In the genomic region with DNA sequence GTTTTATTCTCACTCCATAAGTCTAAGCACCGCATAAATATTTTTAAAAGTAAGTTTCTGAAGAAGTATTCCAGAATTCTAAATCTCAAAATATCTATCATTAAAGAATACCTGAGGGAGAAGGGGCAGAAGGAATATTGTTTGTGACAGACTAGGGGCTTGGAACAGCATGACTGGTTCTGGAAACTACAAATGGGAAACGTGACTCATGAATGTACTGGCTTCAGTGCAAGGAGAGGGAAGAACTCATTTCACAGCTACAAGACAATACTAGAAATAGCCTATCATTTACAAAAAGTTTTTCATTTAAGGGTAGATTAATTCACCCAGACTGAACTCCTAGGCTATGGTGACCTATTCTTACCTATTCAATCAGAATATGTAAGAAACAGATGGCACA, we compare ENCODE assay signal across 24 cellular contexts.
"Had no signal": no experiment of that assay in that cellular context is flagged by ENCODE, and none has a peak within 500 bp of the region (broad histone marks: within the 10 kb centered on the region; RNA-seq: fewer than 3 reads in every experiment).

No MANE protein-coding gene starts in this region.

- H3K36me3 Mint-ChIP-seq: mesothelial cell of epicardium, natural killer cell had no signal

- H3K4me3 ChIP-seq: colonic mucosa, left lung, lung, prostate gland, spleen, thoracic aorta, upper lobe of right lung had no signal

- H3K27me3 ChIP-seq: brain microvascular endothelial cell, colonic mucosa, foreskin keratinocyte, left lung, spleen, upper lobe of right lung had no signal

- H3K27me3 Mint-ChIP-seq: activated CD4-positive, alpha-beta memory T cell treated with anti-CD3 and anti-CD28 coated beads, Interleukin-2, amount 10 ng/mL, durations not matched to agents 7 days and 5 days; activated CD4-positive, alpha-beta T cell treated with anti-CD3 and anti-CD28 coated beads, Interleukin-2, amount 10 ng/mL, durations not matched to agents 24 days and 14 days; activated naive CD8-positive, alpha-beta T cell treated with anti-CD3 and anti-CD28 coated beads, Interleukin-2, amount 50 U/mL, for 24 hours; central memory CD8-positive, alpha-beta T cell had no signal

- H3K9me3 ChIP-seq: colonic mucosa, prostate gland, thoracic aorta had no signal

- H3K27ac Mint-ChIP-seq: activated CD4-positive, alpha-beta memory T cell treated with anti-CD3 and anti-CD28 coated beads, Interleukin-2, amount 10 ng/mL, durations not matched to agents 7 days and 5 days; activated CD4-positive, alpha-beta T cell treated with anti-CD3 and anti-CD28 coated beads, Interleukin-2, amount 10 ng/mL, durations not matched to agents 24 days and 14 days; activated naive CD8-positive, alpha-beta T cell treated with anti-CD3 and anti-CD28 coated beads, Interleukin-2, amount 50 U/mL, for 24 hours; activated T-helper 1 cell treated with anti-CD3 and anti-CD28 coated beads, Interleukin-12 subunit alpha, Interleukin-12 subunit beta, Interleukin-2, Interleukin-4 antibody, amounts not matched to agents 30 ng/mL and 10 ng/mL and 1 ng/mL, durations not matched to agents 14 hours and 24 hours and 36 hours; mesothelial cell of epicardium; natural killer cell had no signal

- H3K4me1 Mint-ChIP-seq: activated CD4-positive, alpha-beta memory T cell treated with anti-CD3 and anti-CD28 coated beads, Interleukin-2, amount 10 ng/mL, durations not matched to agents 7 days and 5 days; activated CD4-positive, alpha-beta T cell treated with anti-CD3 and anti-CD28 coated beads, Interleukin-2, amount 10 ng/mL, durations not matched to agents 24 days and 14 days; activated naive CD8-positive, alpha-beta T cell treated with anti-CD3 and anti-CD28 coated beads, Interleukin-2, amount 50 U/mL, for 24 hours; central memory CD8-positive, alpha-beta T cell; natural killer cell had no signal

- ATAC-seq: activated CD4-positive, CD25-positive, alpha-beta regulatory T cell treated with anti-CD3 and anti-CD28 coated beads, Interleukin-2, amount 50 U/mL, for 24 hours; activated naive CD8-positive, alpha-beta T cell treated with anti-CD3 and anti-CD28 coated beads, Interleukin-2, amount 50 U/mL, for 24 hours; foreskin keratinocyte; left lung; natural killer cell; upper lobe of right lung had no signal

- DNase-seq: activated CD4-positive, alpha-beta memory T cell treated with anti-CD3 and anti-CD28 coated beads, Interleukin-2, amount 10 ng/mL, durations not matched to agents 7 days and 5 days; activated CD4-positive, alpha-beta T cell treated with anti-CD3 and anti-CD28 coated beads, Interleukin-2, amount 10 ng/mL, durations not matched to agents 24 days and 14 days; activated gamma-delta T cell; activated naive CD4-positive, alpha-beta T cell treated with anti-CD3 and anti-CD28 coated beads, Interleukin-2, amount 50 U/mL, for 16 hours; activated naive CD8-positive, alpha-beta T cell treated with anti-CD3 and anti-CD28 coated beads, Interleukin-2, amount 50 U/mL, for 24 hours; activated T-cell treated with anti-CD3 and anti-CD28 coated beads for 4 hours; brain microvascular endothelial cell; colonic mucosa; foreskin keratinocyte; left lung; natural killer cell; spleen; stimulated activated CD4-positive, alpha-beta T cell treated with anti-CD3 and anti-CD28 coated beads, Interleukin-4, amount 100 ng/mL, for 1 hour; stimulated activated naive CD4-positive, alpha-beta T cell treated with Interleukin-2 at 50 U/mL for 16 hours; upper lobe of right lung had no signal

- H3K36me3 ChIP-seq: brain microvascular endothelial cell, colonic mucosa, left lung, prostate gland, spleen, thoracic aorta, upper lobe of right lung had no signal

- H3K27ac ChIP-seq: brain microvascular endothelial cell, colonic mucosa, epithelial cell of prostate, foreskin keratinocyte, left lung, prostate gland, spleen, thoracic aorta, upper lobe of right lung, VCaP had no signal

- H3K4me3 Mint-ChIP-seq: activated CD4-positive, alpha-beta memory T cell treated with anti-CD3 and anti-CD28 coated beads, Interleukin-2, amount 10 ng/mL, durations not matched to agents 7 days and 5 days; activated CD4-positive, alpha-beta T cell treated with anti-CD3 and anti-CD28 coated beads, Interleukin-2, amount 10 ng/mL, durations not matched to agents 24 days and 14 days; activated naive CD8-positive, alpha-beta T cell treated with anti-CD3 and anti-CD28 coated beads, Interleukin-2, amount 50 U/mL, for 24 hours; activated T-helper 1 cell treated with anti-CD3 and anti-CD28 coated beads, Interleukin-12 subunit alpha, Interleukin-12 subunit beta, Interleukin-2, Interleukin-4 antibody, amounts not matched to agents 30 ng/mL and 10 ng/mL and 1 ng/mL, durations not matched to agents 14 hours and 24 hours and 36 hours; central memory CD8-positive, alpha-beta T cell; mesothelial cell of epicardium; natural killer cell had no signal

- H3K9me3 Mint-ChIP-seq: activated CD4-positive, alpha-beta T cell treated with anti-CD3 and anti-CD28 coated beads, Interleukin-2, amount 10 ng/mL, durations not matched to agents 24 days and 14 days had no signal

- H3K4me1 ChIP-seq: colonic mucosa, left lung, prostate gland, spleen, upper lobe of right lung had no signal
